33 cellular contexts compared by ENCODE assay signal in the genomic region with DNA sequence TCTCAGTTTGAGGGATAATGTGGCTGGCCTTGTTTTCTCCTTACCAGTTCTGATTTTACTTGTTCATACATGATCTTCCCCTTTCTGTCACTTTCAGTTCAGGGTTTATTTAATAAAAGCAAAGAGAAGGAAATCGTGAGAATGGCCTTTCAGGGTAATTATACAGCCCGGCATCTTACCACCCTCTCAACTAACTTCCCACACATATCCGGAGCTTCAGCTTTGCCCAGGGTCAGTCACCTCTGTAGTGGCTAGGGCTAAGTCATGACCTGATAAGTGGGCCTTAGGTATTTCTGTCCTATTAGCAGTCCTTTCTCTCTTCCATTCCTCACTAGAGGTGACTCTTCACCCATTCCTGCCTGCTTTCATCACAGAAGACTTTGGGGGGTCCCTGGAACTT. TPM values are rescaled to one million over a fixed set of nuclear protein-coding genes. Genes with fewer than 3 reads are reported as not detected.
DNase-seq lines count a peak whose midpoint lies in the region; ATAC-seq, FAIRE-seq and TF ChIP-seq lines count a peak whose summit lies in the region.
"Had no signal": no experiment of that assay in that cellular context is flagged by ENCODE, and none has a peak within 500 bp of the region (broad histone marks: within the 10 kb centered on the region; RNA-seq: fewer than 3 reads in every experiment).

No MANE protein-coding gene starts in this region.

- H3K79me2 ChIP-seq in HepG2 (ENCODE audit: insufficient read depth, low read length): no peaks in the 10 kb centered on the region

- no peak for TF ChIP-seq EP300 in HepG2 (IDR thresholded peaks at IDR 0.05; ENCODE audit: low read depth in 2 of 2, low read length in 2 of 2)
- TF ChIP-seq EP300 in HepG2 (CRISPR knock-in tag; IDR thresholded peaks at IDR 0.05; ENCODE audit: borderline replicate concordance): no peak

- H2AFZ ChIP-seq in HepG2 (ENCODE audit: low read length): no peak overlapping the region

- no peak overlapping the region for H3K9ac ChIP-seq in HepG2 (ENCODE audit: insufficient read depth, low read depth, low read length)
- H3K9ac ChIP-seq: KMS-11 had no signal

- ATAC-seq in right lobe of liver (peak in 3 of 4 donors; percentile 29 to 54 (median 32)), HepG2 (no peak), HG02884 (IDR thresholded peaks at IDR 0.05; ENCODE audit: unreplicated experiment) (peak; percentile 71), HG03521 (IDR thresholded peaks at IDR 0.05; ENCODE audit: unreplicated experiment) (peak; percentile 51), GM19324 (IDR thresholded peaks at IDR 0.05; ENCODE audit: low FRiP score, unreplicated experiment) (no peak)
- ATAC-seq: HCT116; left ventricle myocardium superior; sciatic nerve; stimulated activated effector memory CD8-positive, alpha-beta T cell treated with anti-CD3 and anti-CD28 coated beads, Interleukin-12 subunit alpha, Interleukin-12 subunit beta, amount 100 ng/mL, for 72 hours had no signal

- BruUV-seq in HepG2 (replicated peaks; lab: Mats Ljungman, UMichigan): no TSS peak

- no peak overlapping the region for H3K4me2 ChIP-seq in HepG2 (ENCODE audit: low read depth, low read length)
- H3K4me2 ChIP-seq: KMS-11 had no signal

- H3K4me1 ChIP-seq in right lobe of liver (no peaks in the 10 kb centered on the region), HepG2 (ENCODE audit: insufficient read depth, low read length) (no peaks in the 10 kb centered on the region)

- no peaks in the 10 kb centered on the region for H3K27me3 ChIP-seq in right lobe of liver
- H3K27me3 ChIP-seq in HepG2 (ENCODE audit: control insufficient read depth in 1 of 2, insufficient read depth in 2 of 2, low read length in 2 of 2): no peaks in the 10 kb centered on the region

- intact Hi-C loops in right lobe of liver (cut with DNase I) (no loop called here), HepG2 (cut with micrococcal nuclease; ENCODE audit: unreplicated experiment) (no loop called here)

- TF ChIP-seq CTCF in right lobe of liver (IDR thresholded peaks at IDR 0.05) (no peak), HepG2 (CRISPR knock-in tag; IDR thresholded peaks at IDR 0.05) (no peak)

- no peak for TF ChIP-seq RAD21 in HepG2 (CRISPR knock-in tag; IDR thresholded peaks at IDR 0.05)

- CTCF ChIA-PET in HepG2 (lab: Yijun Ruan, JAX; ENCODE audit: low intra/inter-chr PET ratio, low total read pairs): no interaction called here

- POLR2A ChIA-PET in HepG2 (lab: Yijun Ruan, JAX): no interaction called here

- no peak for TF ChIP-seq POLR2A in right lobe of liver (IDR thresholded peaks at IDR 0.05)
- TF ChIP-seq POLR2A in HepG2 (IDR thresholded peaks at IDR 0.05; ENCODE audit: insufficient read depth in 1 of 2, low read depth in 2 of 2, low read length in 2 of 2): no peak

- in situ Hi-C loops in HepG2 (cut with HindIII; ENCODE audit: extremely low pct_ligation_motif_present, low pct_unique_long_range_greater_than_20kb): no loop called here

- no peak for FAIRE-seq in HepG2 (lab: Jason Lieb, UNC)

- 33% methylated on average over 3 of the region's 3 CpGs for WGBS in right lobe of liver (ENCODE audit: insufficient coverage, low coverage, low lambda C conversion rate, missing lambda C conversion rate)
- WGBS in HepG2 (ENCODE audit: low lambda C conversion rate): 0% methylated on average over 3 of the region's 3 CpGs

- H3K9me3 ChIP-seq in right lobe of liver (no peaks in the 10 kb centered on the region), HepG2 (ENCODE audit: low read length) (no peaks in the 10 kb centered on the region)

- DNase-seq in right lobe of liver (no peak), HepG2 (ENCODE audit: low spot score) (no peak), HuH-7.5 (ENCODE audit: low spot score) (no peak), NCI-H526 (lab: John Stamatoyannopoulos, UW) (no peak), superior temporal gyrus (ENCODE audit: extremely low spot score) (no peak)
- DNase-seq: activated CD4-positive, alpha-beta T cell treated with anti-CD3 and anti-CD28 coated beads, Interleukin-2, amount 50 U/mL, for 48 hours; activated CD8-positive, alpha-beta memory T cell treated with anti-CD3 and anti-CD28 coated beads, Interleukin-2, amount 50 U/mL, for 4 hours; activated naive CD4-positive, alpha-beta T cell treated with anti-CD3 and anti-CD28 coated beads, Interleukin-2, amount 10 ng/mL, durations not matched to agents 7 days and 5 days; CD4-positive, CD25-positive, alpha-beta regulatory T cell; islet precursor cell; left ventricle myocardium superior; MM.1S; NCI-H2081; NCI-H226; NCI-H748 treated with DMSO at 0.1 percent for 48 hours; stimulated activated CD4-positive, alpha-beta T cell treated with anti-CD3 and anti-CD28 coated beads, Interleukin-12 subunit alpha, Interleukin-12 subunit beta, amount 100 ng/mL, for 4 hours; stimulated activated CD4-positive, alpha-beta T cell treated with anti-CD3 and anti-CD28 coated beads, Interleukin-4, amount 100 ng/mL, for 24 hours; substantia nigra; T-helper 1 cell had no signal

- H3K36me3 ChIP-seq in right lobe of liver: no peaks in the 10 kb centered on the region
- no peaks in the 10 kb centered on the region for H3K36me3 ChIP-seq in HepG2 (replicated peaks in 1 of 2; ENCODE audit: control insufficient read depth in 1 of 2, insufficient read depth in 2 of 2, low read length in 2 of 2)

- H4K20me1 ChIP-seq in HepG2 (ENCODE audit: insufficient read depth, low read length): no peaks in the 10 kb centered on the region

- H3K4me3 ChIP-seq in right lobe of liver (no peak overlapping the region), HepG2 (replicated peaks in 1 of 3; ENCODE audit: insufficient read depth in 1 of 3, low read depth in 2 of 3, low read length in 3 of 3) (no peak overlapping the region)

- H3K27ac ChIP-seq in right lobe of liver: no peak overlapping the region
- no peak overlapping the region for H3K27ac ChIP-seq in HepG2 (ENCODE audit: extremely low read length, insufficient read depth, low read length)
- H3K27ac ChIP-seq: KMS-11, RWPE1 had no signal

RNA-seq across cellular contexts. Expression of a gene that starts 15.8 kb away (rescaled TPM):
- total RNA-seq in right lobe of liver (1 to 10 TPM in 4 of 6 experiments, under 1 TPM in 2; 0.74 to 2.7 (median 1.6) TPM), HepG2 (2016; rRNA removed; fragmentation: Illumina TruSeq; extraction: Trizol) (not detected in 2 replicates)
- not detected in 2 replicates for total RNA-seq in HepG2 (2016; cell fraction: cytosol; rRNA removed; fragmentation: Illumina TruSeq; extraction: Trizol; ENCODE audit: low read depth)
- total RNA-seq in HepG2 (2016; cell fraction: insoluble cytoplasmic fraction; rRNA removed; fragmentation: Illumina TruSeq; extraction: Trizol): not detected in 2 replicates
- total RNA-seq in HepG2 (2016; cell fraction: membrane; rRNA removed; fragmentation: Illumina TruSeq; extraction: Trizol): not detected in 2 replicates
- total RNA-seq in HepG2 (2016; cell fraction: nucleus; rRNA removed; fragmentation: Illumina TruSeq; extraction: Trizol): not detected in 2 replicates
- not detected in 2 replicates for polyA plus RNA-seq in HepG2 (2011; rRNA removed)
- polyA plus RNA-seq in HepG2 (2011; cell fraction: cytosol; rRNA removed): not detected in 2 replicates
- not detected in 2 replicates for polyA plus RNA-seq in HepG2 (2011; cell fraction: nucleus; rRNA removed)
- polyA plus RNA-seq in HepG2 (2012): not detected in 2 replicates
- not detected in 2 replicates for polyA plus RNA-seq in HepG2 (2016; cell fraction: cytosol; fragmentation: Illumina TruSeq; extraction: Trizol; ENCODE audit: low read depth)
- not detected in 2 replicates for polyA plus RNA-seq in HepG2 (2016; cell fraction: insoluble cytoplasmic fraction; fragmentation: Illumina TruSeq; extraction: Trizol; ENCODE audit: low read depth)
- polyA plus RNA-seq in HepG2 (2016; cell fraction: membrane; fragmentation: Illumina TruSeq; extraction: Trizol; ENCODE audit: low read depth): not detected in 2 replicates
- polyA plus RNA-seq in HepG2 (2016; cell fraction: nucleus; fragmentation: Illumina TruSeq; extraction: Trizol; ENCODE audit: insufficient read depth, low read depth): not detected in 2 replicates
- polyA minus RNA-seq in HepG2 (2011; rRNA and poly(A)+ RNA removed; ENCODE audit: low replicate concordance): not detected in 2 replicates
- polyA minus RNA-seq in HepG2 (2011; cell fraction: cytosol; rRNA and poly(A)+ RNA removed): not detected in 2 replicates
- polyA minus RNA-seq in HepG2 (2011; cell fraction: nucleus; rRNA and poly(A)+ RNA removed): not detected in 2 replicates
- total RNA-seq: A172; activated T-helper 1 cell treated with anti-CD3 and anti-CD28 coated beads, Interleukin-12 subunit alpha, Interleukin-12 subunit beta, Interleukin-2, Interleukin-4 antibody, amounts not matched to agents 30 ng/mL and 10 ng/mL and 1 ng/mL, durations not matched to agents 14 hours and 24 hours and 36 hours; CD4-positive, CD25-positive, alpha-beta regulatory T cell; chondrocyte; left ventricle myocardium superior; OCI-LY7; progenitor cell of endocrine pancreas; sciatic nerve had no signal
- polyA plus RNA-seq: urinary bladder had no signal

RNA-seq across cellular contexts. Expression of a gene that starts 16.0 kb away (rescaled TPM):
- 1 to 10 TPM in 1 of 6 experiments, under 1 TPM in 4, not detected in 1; 0.66 to 1.1 (median 0.76) TPM for total RNA-seq in right lobe of liver
- total RNA-seq in HepG2 (2016; rRNA removed; fragmentation: Illumina TruSeq; extraction: Trizol): not detected in 2 replicates
- total RNA-seq in HepG2 (2016; cell fraction: cytosol; rRNA removed; fragmentation: Illumina TruSeq; extraction: Trizol; ENCODE audit: low read depth): not detected in 2 replicates
- total RNA-seq in HepG2 (2016; cell fraction: insoluble cytoplasmic fraction; rRNA removed; fragmentation: Illumina TruSeq; extraction: Trizol): not detected in 2 replicates
- not detected in 2 replicates for total RNA-seq in HepG2 (2016; cell fraction: membrane; rRNA removed; fragmentation: Illumina TruSeq; extraction: Trizol)
- not detected in 2 replicates for total RNA-seq in HepG2 (2016; cell fraction: nucleus; rRNA removed; fragmentation: Illumina TruSeq; extraction: Trizol)
- not detected in 2 replicates for polyA plus RNA-seq in HepG2 (2011; rRNA removed)
- not detected in 2 replicates for polyA plus RNA-seq in HepG2 (2011; cell fraction: cytosol; rRNA removed)
- not detected in 2 replicates for polyA plus RNA-seq in HepG2 (2011; cell fraction: nucleus; rRNA removed)
- polyA plus RNA-seq in HepG2 (2012): not detected in 2 replicates
- polyA plus RNA-seq in HepG2 (2016; cell fraction: cytosol; fragmentation: Illumina TruSeq; extraction: Trizol; ENCODE audit: low read depth): not detected in 2 replicates
- not detected in 2 replicates for polyA plus RNA-seq in HepG2 (2016; cell fraction: insoluble cytoplasmic fraction; fragmentation: Illumina TruSeq; extraction: Trizol; ENCODE audit: low read depth)
- polyA plus RNA-seq in HepG2 (2016; cell fraction: membrane; fragmentation: Illumina TruSeq; extraction: Trizol; ENCODE audit: low read depth): not detected in 2 replicates
- polyA plus RNA-seq in HepG2 (2016; cell fraction: nucleus; fragmentation: Illumina TruSeq; extraction: Trizol; ENCODE audit: insufficient read depth, low read depth): not detected in 2 replicates
- not detected in 2 replicates for polyA minus RNA-seq in HepG2 (2011; rRNA and poly(A)+ RNA removed; ENCODE audit: low replicate concordance)
- not detected in 2 replicates for polyA minus RNA-seq in HepG2 (2011; cell fraction: cytosol; rRNA and poly(A)+ RNA removed)
- polyA minus RNA-seq in HepG2 (2011; cell fraction: nucleus; rRNA and poly(A)+ RNA removed): not detected in 2 replicates
- total RNA-seq: A172; activated T-helper 1 cell treated with anti-CD3 and anti-CD28 coated beads, Interleukin-12 subunit alpha, Interleukin-12 subunit beta, Interleukin-2, Interleukin-4 antibody, amounts not matched to agents 30 ng/mL and 10 ng/mL and 1 ng/mL, durations not matched to agents 14 hours and 24 hours and 36 hours; CD4-positive, CD25-positive, alpha-beta regulatory T cell; chondrocyte; left ventricle myocardium superior; OCI-LY7; progenitor cell of endocrine pancreas; sciatic nerve; urinary bladder had no signal
- polyA plus RNA-seq: CD4-positive, CD25-positive, alpha-beta regulatory T cell; urinary bladder had no signal

Comparison
In these comparisons a context has a peak if more than half of its experiments do, and no peak if none do; other contexts are left out.
1. ATAC-seq: peak in right lobe of liver (3 of 4), HG02884 (single experiment) and HG03521 (single experiment); none in HepG2 (single experiment) and GM19324 (single experiment).